Comparison of ENCODE assay signal across 8 cellular contexts in genomic region chr1:228405979-228406265, GRCh38. TPM values are rescaled to one million over a fixed set of nuclear protein-coding genes. Genes with fewer than 3 reads are reported as not detected.
DNase-seq lines count a peak whose midpoint lies in the region; ATAC-seq and TF ChIP-seq lines count a peak whose summit lies in the region.

No MANE protein-coding gene starts in this region.

- TF ChIP-seq CTCF in adrenal gland (IDR thresholded peaks at IDR 0.05) (no peak), transverse colon (IDR thresholded peaks at IDR 0.05) (no peak)

- TF ChIP-seq EP300 in transverse colon (IDR thresholded peaks at IDR 0.05; ENCODE audit: low read depth), result no peak

- H3K4me3 ChIP-seq in adrenal gland (peak overlapping the region in 3 of 4 donors; percentile 56 to 90 (median 60)), transverse colon (peak overlapping the region; percentile 66 to 99 (median 90))

- no peaks in the 10 kb centered on the region for H3K27me3 Mint-ChIP-seq in activated CD8-positive, alpha-beta memory T cell treated with anti-CD3 and anti-CD28 coated beads, Interleukin-2, amount 10 ng/mL, durations not matched to agents 7 days and 5 days

- peaks cover 52% of the 10 kb centered on the region for H3K4me1 Mint-ChIP-seq in activated CD8-positive, alpha-beta memory T cell treated with anti-CD3 and anti-CD28 coated beads, Interleukin-2, amount 10 ng/mL, durations not matched to agents 7 days and 5 days

- H3K4me3 Mint-ChIP-seq in activated CD8-positive, alpha-beta memory T cell treated with anti-CD3 and anti-CD28 coated beads, Interleukin-2, amount 10 ng/mL, durations not matched to agents 7 days and 5 days, result peak overlapping the region; percentile 98

- peaks cover 22 to 36% of the 10 kb centered on the region in 2 donors for H3K4me1 ChIP-seq in adrenal gland (replicated peaks in 1 of 2)
- peaks cover 12 to 39% (median 30%) of the 10 kb centered on the region in 4 donors for H3K4me1 ChIP-seq in transverse colon

- H3K27me3 ChIP-seq in adrenal gland (no peaks in the 10 kb centered on the region), transverse colon (no peaks in the 10 kb centered on the region)

- H3K27ac ChIP-seq in adrenal gland (peak overlapping the region in 3 of 5 donors; percentile 86 to 94 (median 89)), transverse colon (peak overlapping the region; percentile 86 to 97 (median 93))

- CTCF ChIA-PET in activated CD8-positive, alpha-beta memory T cell treated with anti-CD3 and anti-CD28 coated beads, Interleukin-2, amount 10 ng/mL, durations not matched to agents 7 days and 5 days (lab: Charles Lee), result interaction anchor here (0.8 to 5.9 kb wide), 5 partner anchors 52 to 95 kb away, joined by 3 to 44 read pairs (median 5); a partner anchor contains a TSS

- TF ChIP-seq POLR2A in adrenal gland (IDR thresholded peaks at IDR 0.05) (no peak), transverse colon (IDR thresholded peaks at IDR 0.05) (no peak)

- WGBS in adrenal gland, 4 donors, result 0 to 1% (median 0%) methylated on average over 2 to 25 of the region's 25 CpGs
- WGBS in transverse colon (ENCODE audit: low coverage in 1 of 2), 2 donors, result 0% methylated on average over 11 of the region's 25 CpGs; no CpG with 5 or more reads in 1 of the 2 donors

- in situ Hi-C loops in transverse colon (cut with MboI; ENCODE audit: low pct_ligation_motif_present in 1 of 4, low pct_unique_long_range_greater_than_20kb in 1 of 4, low sequenced_read_pairs in 3 of 4), result no loop called here

- H3K9me3 ChIP-seq in adrenal gland (replicated peaks in 1 of 3) (no peaks in the 10 kb centered on the region), transverse colon (no peaks in the 10 kb centered on the region)

- DNase-seq in activated CD8-positive, alpha-beta memory T cell treated with anti-CD3 and anti-CD28 coated beads, Interleukin-2, amount 10 ng/mL, durations not matched to agents 7 days and 5 days, result peak; percentile 52
- DNase-seq in activated CD8-positive, alpha-beta memory T cell treated with anti-CD3 and anti-CD28 coated beads for 24 hours, result no peak
- DNase-seq in adrenal gland (peak in 1 of 7 donors; percentile 28), left lobe of liver (ENCODE audit: low spot score) (no peak), transverse colon (peak; percentile 33), foreskin melanocyte (no peak)
- no peak for DNase-seq in stimulated activated CD4-positive, alpha-beta T cell treated with anti-CD3 and anti-CD28 coated beads, Interleukin-4, amount 100 ng/mL, for 1 hour

- peak; percentile 14 for ATAC-seq in activated CD8-positive, alpha-beta memory T cell treated with anti-CD3 and anti-CD28 coated beads, Interleukin-2, amount 10 ng/mL, durations not matched to agents 7 days and 5 days
- ATAC-seq in HG03196 (IDR thresholded peaks at IDR 0.05; ENCODE audit: unreplicated experiment) (peak; percentile 10), left lobe of liver (peak; percentile 44)

- H3K36me3 Mint-ChIP-seq in activated CD8-positive, alpha-beta memory T cell treated with anti-CD3 and anti-CD28 coated beads, Interleukin-2, amount 10 ng/mL, durations not matched to agents 7 days and 5 days, result peaks cover 40% of the 10 kb centered on the region

- intact Hi-C loops in adrenal gland (cut with DNase I) (no loop called here), transverse colon (cut with DNase I; ENCODE audit: low total_unique reads) (no loop called here)

- H3K9me3 Mint-ChIP-seq in activated CD8-positive, alpha-beta memory T cell treated with anti-CD3 and anti-CD28 coated beads, Interleukin-2, amount 10 ng/mL, durations not matched to agents 7 days and 5 days (ENCODE audit: low read depth), result no peaks in the 10 kb centered on the region

- H3K27ac Mint-ChIP-seq in activated CD8-positive, alpha-beta memory T cell treated with anti-CD3 and anti-CD28 coated beads, Interleukin-2, amount 10 ng/mL, durations not matched to agents 7 days and 5 days, result peak overlapping the region; percentile 83

- peaks cover 0 to 2% of the 10 kb centered on the region in 2 donors for H3K36me3 ChIP-seq in adrenal gland (replicated peaks in 1 of 2)
- H3K36me3 ChIP-seq in transverse colon, result no peaks in the 10 kb centered on the region

RNA-seq across cellular contexts. Expression of gene TRIM11, which starts 0.7 kb away (rescaled TPM):
- total RNA-seq in activated CD8-positive, alpha-beta memory T cell treated with anti-CD3 and anti-CD28 coated beads, Interleukin-2, amount 10 ng/mL, durations not matched to agents 7 days and 5 days, result 10 to 100 TPM; 65.1 to 66.1 TPM
- total RNA-seq in adrenal gland (10 to 100 TPM; 12.1 to 26.7 (median 19.1) TPM), left lobe of liver (7.3 TPM), transverse colon (100 to 1,000 TPM in 1 of 4 donors, 10 to 100 TPM in 3; 27.2 to 125 (median 48.6) TPM)
- 10 to 100 TPM in 2 of 3 donors, 1 to 10 TPM in 1; 3.5 to 17.2 (median 12.8) TPM for polyA plus RNA-seq in adrenal gland

RNA-seq across cellular contexts. Expression of gene TRIM17, which starts 10.7 kb away (rescaled TPM):
- total RNA-seq in activated CD8-positive, alpha-beta memory T cell treated with anti-CD3 and anti-CD28 coated beads, Interleukin-2, amount 10 ng/mL, durations not matched to agents 7 days and 5 days, result 1 to 10 TPM; 2.6 to 2.8 TPM
- total RNA-seq in adrenal gland (1 to 10 TPM in 3 of 8 donors, under 1 TPM in 3, not detected in 2; 0.42 to 7.4 (median 1.2) TPM), left lobe of liver (not detected), transverse colon (not detected)
- 1 to 10 TPM in 1 of 3 donors, under 1 TPM in 1, not detected in 1; 0.74 to 1.8 TPM for polyA plus RNA-seq in adrenal gland

Comparison
In these comparisons a context has a peak if more than half of its experiments do, and no peak if none do; other contexts are left out.
1. DNase-seq: peak in activated CD8-positive, alpha-beta memory T cell treated with anti-CD3 and anti-CD28 coated beads, Interleukin-2, amount 10 ng/mL, durations not matched to agents 7 days and 5 days (single experiment) and transverse colon (single experiment); none in activated CD8-positive, alpha-beta memory T cell treated with anti-CD3 and anti-CD28 coated beads for 24 hours (single experiment), left lobe of liver (single experiment), stimulated activated CD4-positive, alpha-beta T cell treated with anti-CD3 and anti-CD28 coated beads, Interleukin-4, amount 100 ng/mL, for 1 hour (single experiment) and foreskin melanocyte (single experiment).
2. Peak in every context shown above with its lines, with median percentiles within 50 percentile points of each other: ATAC-seq.